ENCODE assay signal across 28 cellular contexts in the genomic region with DNA sequence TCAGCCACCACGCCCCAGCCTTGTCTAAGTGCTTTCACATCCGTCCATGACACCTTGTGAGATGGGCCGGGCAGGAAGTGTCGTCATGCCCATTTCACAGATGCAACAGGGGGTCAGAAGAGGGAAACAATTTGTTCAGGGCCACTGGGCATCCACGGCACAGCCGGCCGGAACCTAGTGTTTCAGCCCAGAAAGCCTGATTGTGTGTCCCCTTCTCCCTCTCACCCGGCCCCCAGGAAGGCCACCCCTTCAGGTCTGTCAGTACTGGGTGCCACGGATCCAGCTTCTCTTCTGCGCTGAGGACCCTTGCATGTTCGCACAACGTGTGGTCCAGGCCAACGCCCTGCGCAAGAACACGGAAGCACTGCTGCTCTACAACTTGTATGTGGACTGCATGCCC.
"Had no signal": no experiment of that assay in that cellular context is flagged by ENCODE, and none has a peak within 500 bp of the region (broad histone marks: within the 10 kb centered on the region; RNA-seq: fewer than 3 reads in every experiment).

No MANE protein-coding gene starts in this region.

- H3K4me1 ChIP-seq: Peyer's patch had no signal

- H3K4me3 ChIP-seq: Peyer's patch had no signal

- H3K27me3 ChIP-seq: Peyer's patch had no signal

- H3K27ac ChIP-seq: Peyer's patch had no signal

- ATAC-seq: activated CD8-positive, alpha-beta T cell treated with anti-CD3 and anti-CD28 coated beads, Interleukin-2, amount 10 ng/mL, durations not matched to agents 7 days and 5 days; activated naive CD8-positive, alpha-beta T cell treated with anti-CD3 and anti-CD28 coated beads, Interleukin-2, amount 50 U/mL, for 24 hours; PC-3; SK-N-SH treated with all-trans-retinoic acid at 6 μM for 48 hours; T-cell had no signal

- H3K9me3 ChIP-seq: Peyer's patch had no signal

- FAIRE-seq: bronchial epithelial cell, TTC549 had no signal

- DNase-seq: activated CD4-positive, alpha-beta T cell treated with anti-CD3 and anti-CD28 coated beads, Interleukin-2, amount 10 ng/mL, durations not matched to agents 7 days and 5 days; activated CD4-positive, alpha-beta T cell treated with anti-CD3 and anti-CD28 coated beads, Interleukin-2, amount 50 U/mL, for 48 hours; activated CD8-positive, alpha-beta T cell treated with anti-CD3 and anti-CD28 coated beads, Interleukin-2, amount 10 ng/mL, durations not matched to agents 7 days and 5 days; activated naive CD4-positive, alpha-beta T cell treated with anti-CD3 and anti-CD28 coated beads, Interleukin-2, amount 10 ng/mL, durations not matched to agents 7 days and 5 days; activated naive CD8-positive, alpha-beta T cell treated with anti-CD3 and anti-CD28 coated beads, Interleukin-2, amount 50 U/mL, for 24 hours; activated T-cell treated with anti-CD3 and anti-CD28 coated beads, Interleukin-2, amount 50 U/mL, for 24 hours; anterior cingulate cortex; caudate nucleus; Karpas-422; KBM-7; NCI-H1048; NCI-H1105 treated with DMSO at 0.1 percent for 48 hours; NCI-H1436; NCI-H1694; NCI-H1930; NCI-H2081 treated with DMSO at 0.1 percent for 48 hours; NCI-H345; NCI-H524 treated with DMSO at 0.1 percent for 48 hours; PC-3; Peyer's patch; RPMI8226; SIG-M5; T-cell; T-helper 2 cell; T1000 had no signal
